9 cellular contexts compared by ENCODE assay signal in genomic region chr3:14434541-14435151, GRCh38. TPM values are rescaled to one million over a fixed set of nuclear protein-coding genes. Genes with fewer than 3 reads are reported as not detected.
A peak's percentile ranks its signal among the peaks of the same experiment; 100 is the strongest.
DNase-seq lines count a peak whose midpoint lies in the region; ATAC-seq and TF ChIP-seq lines count a peak whose summit lies in the region.
"Had no signal": no experiment of that assay in that cellular context is flagged by ENCODE, and none has a peak within 500 bp of the region (broad histone marks: within the 10 kb centered on the region; RNA-seq: fewer than 3 reads in every experiment).

No MANE protein-coding gene starts in this region.

- H3K36me3 Mint-ChIP-seq in activated T-cell treated with anti-CD3 and anti-CD28 coated beads, Interleukin-2, amount 50 U/mL, for 72 hours (ENCODE audit: insufficient read depth in 2 of 2), result no peaks in the 10 kb centered on the region
- peaks cover 11% of the 10 kb centered on the region for H3K36me3 Mint-ChIP-seq in activated naive CD8-positive, alpha-beta T cell treated with anti-CD3 and anti-CD28 coated beads, Interleukin-2, amount 50 U/mL, for 24 hours (ENCODE audit: low read depth)
- H3K36me3 Mint-ChIP-seq in type B pancreatic cell, result no peaks in the 10 kb centered on the region

- H3K27me3 Mint-ChIP-seq in activated T-cell treated with anti-CD3 and anti-CD28 coated beads, Interleukin-2, amount 50 U/mL, for 72 hours (ENCODE audit: low read depth), result no peaks in the 10 kb centered on the region
- H3K27me3 Mint-ChIP-seq in activated naive CD8-positive, alpha-beta T cell treated with anti-CD3 and anti-CD28 coated beads, Interleukin-2, amount 50 U/mL, for 24 hours, result no peaks in the 10 kb centered on the region
- no peaks in the 10 kb centered on the region for H3K27me3 Mint-ChIP-seq in type B pancreatic cell

- H3K4me1 ChIP-seq in liver (ENCODE audit: control insufficient read depth in 4 of 4, insufficient read depth in 4 of 4, low read length in 3 of 4), result peaks cover 1 to 28% (median 9%) of the 10 kb centered on the region in 4 donors

- H3K27ac ChIP-seq in liver (ENCODE audit: low read depth in 1 of 2, low read length in 2 of 2), result peak overlapping the region; percentile 23 to 50

- H3K36me3 ChIP-seq in liver (ENCODE audit: control insufficient read depth in 4 of 4, insufficient read depth in 3 of 4, low read depth in 1 of 4, low read length in 3 of 4), result no peaks in the 10 kb centered on the region

- H3K4me3 ChIP-seq in liver (ENCODE audit: low read depth in 1 of 3, low read length in 3 of 3), result no peak overlapping the region
- H3K4me3 ChIP-seq: body of pancreas had no signal

- no peak for TF ChIP-seq RAD21 in liver (IDR thresholded peaks at IDR 0.05)

- no peak for ATAC-seq in activated T-cell treated with anti-CD3 and anti-CD28 coated beads, Interleukin-2, amount 50 U/mL, for 72 hours (replicated peaks in 1 of 2)
- ATAC-seq in activated naive CD8-positive, alpha-beta T cell treated with anti-CD3 and anti-CD28 coated beads, Interleukin-2, amount 50 U/mL, for 24 hours, result no peak
- no peak for ATAC-seq in HG02840 (IDR thresholded peaks at IDR 0.05; ENCODE audit: low FRiP score, unreplicated experiment)
- ATAC-seq: body of pancreas had no signal

- H3K9ac ChIP-seq in liver (ENCODE audit: low read depth in 1 of 2, low read length in 2 of 2), result no peak overlapping the region

- H3K4me1 Mint-ChIP-seq in activated T-cell treated with anti-CD3 and anti-CD28 coated beads, Interleukin-2, amount 50 U/mL, for 72 hours (ENCODE audit: low read depth), result peaks cover 66% of the 10 kb centered on the region
- peaks cover 75% of the 10 kb centered on the region for H3K4me1 Mint-ChIP-seq in activated naive CD8-positive, alpha-beta T cell treated with anti-CD3 and anti-CD28 coated beads, Interleukin-2, amount 50 U/mL, for 24 hours
- H3K4me1 Mint-ChIP-seq in type B pancreatic cell (ENCODE audit: unreplicated experiment), result peaks cover 49% of the 10 kb centered on the region

- H3K9me3 ChIP-seq in liver (ENCODE audit: control insufficient read depth in 4 of 4, low read length in 3 of 4), result no peaks in the 10 kb centered on the region
- H3K9me3 ChIP-seq: body of pancreas had no signal

- WGBS in liver, result 64% methylated on average over 12 of the region's 12 CpGs

- peak overlapping the region; percentile 66 for H3K27ac Mint-ChIP-seq in activated T-cell treated with anti-CD3 and anti-CD28 coated beads, Interleukin-2, amount 50 U/mL, for 72 hours
- peak overlapping the region; percentile 88 for H3K27ac Mint-ChIP-seq in activated naive CD8-positive, alpha-beta T cell treated with anti-CD3 and anti-CD28 coated beads, Interleukin-2, amount 50 U/mL, for 24 hours
- peak overlapping the region; percentile 74 for H3K27ac Mint-ChIP-seq in type B pancreatic cell

- TF ChIP-seq CTCF in liver (IDR thresholded peaks at IDR 0.05; ENCODE audit: low read depth, low read length, missing input control) (no peak), type B pancreatic cell (conservative IDR thresholded peaks at IDR 0.05) (no peak)

- no peaks in the 10 kb centered on the region for H3K9me3 Mint-ChIP-seq in activated T-cell treated with anti-CD3 and anti-CD28 coated beads, Interleukin-2, amount 50 U/mL, for 72 hours
- H3K9me3 Mint-ChIP-seq in activated naive CD8-positive, alpha-beta T cell treated with anti-CD3 and anti-CD28 coated beads, Interleukin-2, amount 50 U/mL, for 24 hours, result no peaks in the 10 kb centered on the region
- no peaks in the 10 kb centered on the region for H3K9me3 Mint-ChIP-seq in type B pancreatic cell

- DNase-seq in activated T-cell treated with anti-CD3 and anti-CD28 coated beads, Interleukin-2, amount 50 U/mL, for 72 hours, result no peak
- DNase-seq in activated T-cell treated with anti-CD3 and anti-CD28 coated beads for 4 hours, result no peak
- no peak for DNase-seq in activated naive CD8-positive, alpha-beta T cell treated with anti-CD3 and anti-CD28 coated beads, Interleukin-2, amount 50 U/mL, for 24 hours
- DNase-seq in type B pancreatic cell (ENCODE audit: extremely low spot score, unreplicated experiment), result no peak
- DNase-seq in hepatic stellate cell (ENCODE audit: low spot score), result no peak
- no peak for DNase-seq in NCI-H226

- no peaks in the 10 kb centered on the region for H3K27me3 ChIP-seq in liver (ENCODE audit: control insufficient read depth in 4 of 4, insufficient read depth in 4 of 4, low read length in 3 of 4)
- H3K27me3 ChIP-seq: body of pancreas had no signal

- H3K4me3 Mint-ChIP-seq in activated T-cell treated with anti-CD3 and anti-CD28 coated beads, Interleukin-2, amount 50 U/mL, for 72 hours, result peak overlapping the region; percentile 66 to 77
- peak overlapping the region; percentile 18 for H3K4me3 Mint-ChIP-seq in activated naive CD8-positive, alpha-beta T cell treated with anti-CD3 and anti-CD28 coated beads, Interleukin-2, amount 50 U/mL, for 24 hours
- no peak overlapping the region for H3K4me3 Mint-ChIP-seq in type B pancreatic cell

TF ChIP-seq in liver, 16 proteins besides CTCF, POLR2A, EP300 and RAD21:
- no peak for TF ChIP-seq ATF3 (IDR thresholded peaks at IDR 0.05)
- no peak for TF ChIP-seq ZBTB33 (IDR thresholded peaks at IDR 0.05)

RNA-seq across cellular contexts. Expression of gene SLC6A6, which starts 32.2 kb away (rescaled TPM):
- 10 to 100 TPM; 35.4 to 39.2 TPM for total RNA-seq in activated T-cell treated with anti-CD3 and anti-CD28 coated beads, Interleukin-2, amount 50 U/mL, for 72 hours
- 1 to 10 TPM; 4.7 to 7.2 TPM for total RNA-seq in liver
- polyA plus RNA-seq in liver, result 1 to 10 TPM in 1 of 2 donors, under 1 TPM in 1; 0.92 to 1.1 TPM
- 24.5 and 30.3 TPM in 2 replicates for total RNA-seq in type B pancreatic cell (ENCODE audit: low replicate concordance)
